Comparison of ENCODE assay signal across 1 cellular context in genomic region chrX:53246231-53246630, GRCh38.
TF ChIP-seq lines count a peak whose summit lies in the region.

No MANE protein-coding gene starts in this region.

TF ChIP-seq in K562, 482 proteins besides CTCF, POLR2A, EP300 and RAD21 (continued from another document):
- TF ChIP-seq RREB1 (CRISPR knock-in tag; IDR thresholded peaks at IDR 0.05) (no peak), KLF1 (tag; IDR thresholded peaks at IDR 0.05) (no peak), MCM7 (IDR thresholded peaks at IDR 0.05) (no peak), CC2D1A (IDR thresholded peaks at IDR 0.05) (no peak), HNRNPUL1 (IDR thresholded peaks at IDR 0.05; ENCODE audit: low read length) (no peak)
TF ChIP-seq in K562: peak in this region for 0.
